Comparison of ENCODE assay signal across 20 cellular contexts in the genomic region with DNA sequence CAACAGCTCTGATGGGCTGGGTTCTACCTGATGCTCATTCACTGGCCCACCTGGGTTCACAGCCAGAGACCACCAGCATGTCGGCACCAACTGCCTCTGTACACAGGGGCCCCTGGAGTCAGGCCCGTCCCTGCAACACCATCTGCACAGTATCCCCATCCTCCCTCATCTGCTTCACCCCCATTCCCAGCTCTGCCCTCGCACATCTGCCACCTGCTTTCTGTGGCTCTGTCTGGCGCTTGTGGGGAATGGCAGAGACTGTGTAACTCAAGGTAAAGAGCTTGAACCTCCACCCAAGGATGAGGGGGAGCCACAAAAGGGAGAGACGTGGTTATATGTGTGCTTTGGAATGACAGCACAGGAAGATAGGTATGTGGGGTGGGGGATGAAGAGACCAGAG. TPM values are rescaled to one million over a fixed set of nuclear protein-coding genes. Genes with fewer than 3 reads are reported as not detected.
"Had no signal": no experiment of that assay in that cellular context is flagged by ENCODE, and none has a peak within 500 bp of the region (broad histone marks: within the 10 kb centered on the region; RNA-seq: fewer than 3 reads in every experiment).

No MANE protein-coding gene starts in this region.

- H3K36me3 ChIP-seq: adrenal gland had no signal

- H3K4me1 ChIP-seq: adrenal gland had no signal

- H3K27ac Mint-ChIP-seq: activated CD4-positive, alpha-beta memory T cell treated with anti-CD3 and anti-CD28 coated beads, Interleukin-2, amount 10 ng/mL, durations not matched to agents 7 days and 5 days; activated CD4-positive, alpha-beta T cell treated with anti-CD3 and anti-CD28 coated beads for 36 hours; activated naive CD4-positive, alpha-beta T cell treated with anti-CD3 and anti-CD28 coated beads, Interleukin-2, amount 10 ng/mL, durations not matched to agents 7 days and 5 days; activated naive CD8-positive, alpha-beta T cell treated with anti-CD3 and anti-CD28 coated beads, Interleukin-2, amount 10 ng/mL, durations not matched to agents 7 days and 5 days had no signal

- H3K9me3 ChIP-seq: adrenal gland had no signal

- H3K27ac ChIP-seq: adrenal gland, coronary artery, PC-9 had no signal

- H3K9me3 Mint-ChIP-seq: activated CD4-positive, alpha-beta memory T cell treated with anti-CD3 and anti-CD28 coated beads, Interleukin-2, amount 10 ng/mL, durations not matched to agents 7 days and 5 days; activated naive CD8-positive, alpha-beta T cell treated with anti-CD3 and anti-CD28 coated beads, Interleukin-2, amount 10 ng/mL, durations not matched to agents 7 days and 5 days; activated T-helper 17 cell treated with anti-CD3 and anti-CD28 coated beads, Interleukin-2, amount 50 U/mL, for 72 hours had no signal

- ATAC-seq: activated CD4-positive, alpha-beta T cell treated with anti-CD3 and anti-CD28 coated beads for 36 hours; activated T-helper 17 cell treated with anti-CD3 and anti-CD28 coated beads, Interleukin-2, amount 50 U/mL, for 72 hours had no signal

- DNase-seq: activated CD4-positive, alpha-beta memory T cell treated with anti-CD3 and anti-CD28 coated beads, Interleukin-2, amount 10 ng/mL, durations not matched to agents 7 days and 5 days; activated CD4-positive, alpha-beta T cell treated with anti-CD3 and anti-CD28 coated beads for 36 hours; activated CD4-positive, alpha-beta T cell treated with anti-CD3 and anti-CD28 coated beads, Interleukin-2, amount 50 U/mL, for 1 hour; activated CD4-positive, CD25-positive, alpha-beta regulatory T cell; activated gamma-delta T cell; activated naive CD4-positive, alpha-beta T cell treated with anti-CD3 and anti-CD28 coated beads, Interleukin-2, amount 10 ng/mL, durations not matched to agents 7 days and 5 days; activated naive CD8-positive, alpha-beta T cell treated with anti-CD3 and anti-CD28 coated beads, Interleukin-2, amount 10 ng/mL, durations not matched to agents 7 days and 5 days; activated T-cell treated with anti-CD3 and anti-CD28 coated beads for 4 hours; activated T-cell treated with anti-CD3 and anti-CD28 coated beads, Interleukin-2, amount 50 U/mL, for 48 hours; adrenal gland; anterior cingulate cortex; NCI-H1930; NCI-H526 treated with DMSO at 0.1 percent for 48 hours; PC-9; SHP77 treated with DMSO at 0.1 percent for 48 hours; T-helper 2 cell; T1000 had no signal

- H3K4me3 ChIP-seq: adrenal gland, coronary artery, PC-9 had no signal

- H3K27me3 Mint-ChIP-seq: activated CD4-positive, alpha-beta T cell treated with anti-CD3 and anti-CD28 coated beads for 36 hours; activated naive CD4-positive, alpha-beta T cell treated with anti-CD3 and anti-CD28 coated beads, Interleukin-2, amount 10 ng/mL, durations not matched to agents 7 days and 5 days; activated T-helper 17 cell treated with anti-CD3 and anti-CD28 coated beads, Interleukin-2, amount 50 U/mL, for 72 hours had no signal

- H3K4me3 Mint-ChIP-seq: activated CD4-positive, alpha-beta memory T cell treated with anti-CD3 and anti-CD28 coated beads, Interleukin-2, amount 10 ng/mL, durations not matched to agents 7 days and 5 days; activated CD4-positive, alpha-beta T cell treated with anti-CD3 and anti-CD28 coated beads for 36 hours; activated naive CD4-positive, alpha-beta T cell treated with anti-CD3 and anti-CD28 coated beads, Interleukin-2, amount 10 ng/mL, durations not matched to agents 7 days and 5 days; activated naive CD8-positive, alpha-beta T cell treated with anti-CD3 and anti-CD28 coated beads, Interleukin-2, amount 10 ng/mL, durations not matched to agents 7 days and 5 days; activated T-helper 17 cell treated with anti-CD3 and anti-CD28 coated beads, Interleukin-2, amount 50 U/mL, for 72 hours had no signal

- H3K27me3 ChIP-seq: adrenal gland had no signal

RNA-seq across cellular contexts. Expression of a gene that starts 27.2 kb away (rescaled TPM):
- total RNA-seq: MCF 10A had no signal
